ENCODE assay signal across 9 cellular contexts in the genomic region with DNA sequence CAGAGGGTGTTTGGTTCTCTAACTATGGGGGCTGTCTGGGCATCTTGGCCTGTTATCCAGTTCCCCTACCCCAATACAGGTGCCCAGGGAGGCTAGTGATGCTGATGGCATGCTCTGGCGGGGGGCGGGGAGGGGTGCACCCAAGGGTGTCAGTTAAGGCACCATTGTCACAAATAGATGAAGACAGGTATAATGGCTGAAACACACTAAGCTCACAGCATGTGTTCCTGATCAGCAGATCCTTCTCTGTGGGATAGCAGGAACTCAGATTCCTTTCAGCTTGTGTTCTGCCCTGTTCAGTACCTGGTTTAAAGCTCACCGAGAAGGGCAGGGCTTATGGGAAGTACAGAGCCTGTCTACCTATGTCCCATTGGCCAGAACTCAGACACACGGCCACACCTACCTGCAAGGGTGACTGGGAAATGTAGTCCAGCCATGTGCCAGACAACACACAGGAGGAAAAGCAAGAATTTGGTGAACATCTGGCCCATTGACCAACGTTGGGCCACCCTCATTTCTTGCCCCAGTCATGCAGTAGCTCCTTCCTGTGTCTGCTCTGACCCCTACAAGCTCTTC. TPM values are rescaled to one million over a fixed set of nuclear protein-coding genes. Genes with fewer than 3 reads are reported as not detected.
DNase-seq lines count a peak whose midpoint lies in the region; ATAC-seq and TF ChIP-seq lines count a peak whose summit lies in the region.
"Had no signal": no experiment of that assay in that cellular context is flagged by ENCODE, and none has a peak within 500 bp of the region (broad histone marks: within the 10 kb centered on the region; RNA-seq: fewer than 3 reads in every experiment).

No MANE protein-coding gene starts in this region.

- peaks cover 27% of the 10 kb centered on the region for H3K27me3 Mint-ChIP-seq in endodermal cell (ENCODE audit: insufficient read depth)

- H3K9ac ChIP-seq in endodermal cell (ENCODE audit: extremely low read depth, low read length, poor library complexity, severe bottlenecking), result no peak overlapping the region
- H3K9ac ChIP-seq: BLaER1 treated with 17β-estradiol and CSF1 and Interleukin-3, amounts not matched to agents 10 nM and 100 nM had no signal

- no peak for DNase-seq in activated CD4-positive, CD25-positive, alpha-beta regulatory T cell (lab: John Stamatoyannopoulos, UW)
- DNase-seq in RWPE1 (ENCODE audit: low spot score), result peak; percentile 71
- peak; percentile 91 for DNase-seq in endodermal cell
- peak; percentile 9 for DNase-seq in stimulated activated CD4-positive, alpha-beta T cell treated with anti-CD3 and anti-CD28 coated beads, Interleukin-4, amount 100 ng/mL, for 24 hours
- no peak for DNase-seq in foreskin melanocyte

- H3K27ac Mint-ChIP-seq in endodermal cell, result no peak overlapping the region

- peaks cover 19% of the 10 kb centered on the region for H3K4me1 Mint-ChIP-seq in endodermal cell

- CTCF ChIA-PET in RWPE1 (lab: Yijun Ruan, JAX), result no interaction called here

- H3K4me3 ChIP-seq in endodermal cell (ENCODE audit: low read length), result no peak overlapping the region
- H3K4me3 ChIP-seq: BLaER1 treated with 17β-estradiol and CSF1 and Interleukin-3, amounts not matched to agents 10 nM and 100 nM had no signal

- H3K36me3 ChIP-seq in endodermal cell (ENCODE audit: control insufficient read depth, insufficient read depth, low read length), result no peaks in the 10 kb centered on the region
- H3K36me3 ChIP-seq: BLaER1 treated with 17β-estradiol and CSF1 and Interleukin-3, amounts not matched to agents 10 nM and 100 nM had no signal

- H3K4me3 Mint-ChIP-seq in endodermal cell, result no peak overlapping the region

- TF ChIP-seq CTCF in RWPE1 (conservative IDR thresholded peaks at IDR 0.05; ENCODE audit: low read depth) (no peak), endodermal cell (conservative IDR thresholded peaks at IDR 0.05) (no peak)

- no peaks in the 10 kb centered on the region for H3K36me3 Mint-ChIP-seq in endodermal cell (ENCODE audit: low read depth)

- POLR2A ChIA-PET in RWPE1 (lab: Yijun Ruan, JAX; ENCODE audit: low non-redundant PET), result no interaction called here

- no peaks in the 10 kb centered on the region for H3K9me3 Mint-ChIP-seq in endodermal cell

- H3K4me1 ChIP-seq in endodermal cell (ENCODE audit: control insufficient read depth, insufficient read depth, low read length), result peaks cover 2% of the 10 kb centered on the region
- H3K4me1 ChIP-seq: BLaER1 treated with 17β-estradiol and CSF1 and Interleukin-3, amounts not matched to agents 10 nM and 100 nM had no signal

- no peak overlapping the region for H3K27ac ChIP-seq in RWPE1
- no peak overlapping the region for H3K27ac ChIP-seq in endodermal cell (ENCODE audit: low read depth, low read length)
- H3K27ac ChIP-seq: BLaER1 treated with 17β-estradiol and CSF1 and Interleukin-3, amounts not matched to agents 10 nM and 100 nM had no signal

- ATAC-seq in activated CD4-positive, CD25-positive, alpha-beta regulatory T cell treated with anti-CD3 and anti-CD28 coated beads, Interleukin-2, amount 50 U/mL, for 24 hours, result peak; percentile 68 to 82
- ATAC-seq in HG03442 (IDR thresholded peaks at IDR 0.05; ENCODE audit: unreplicated experiment) (peak; percentile 70), GM18909 (IDR thresholded peaks at IDR 0.05; ENCODE audit: poor library complexity, unreplicated experiment) (no peak)

- H3K9me3 ChIP-seq in endodermal cell (ENCODE audit: control insufficient read depth, low read length), result no peaks in the 10 kb centered on the region
- H3K9me3 ChIP-seq: BLaER1 treated with 17β-estradiol and CSF1 and Interleukin-3, amounts not matched to agents 10 nM and 100 nM had no signal

- whole genome bisulfite sequencing in endodermal cell (ENCODE audit: insufficient coverage in 1 of 2, insufficient read length in 1 of 2), 2 experiments, result 40 to 61% methylated on average over 3 to 5 of the region's 5 CpGs

- peaks cover 24% of the 10 kb centered on the region for H3K27me3 ChIP-seq in endodermal cell (ENCODE audit: control insufficient read depth, insufficient read depth, low read length, poor library complexity, severe bottlenecking)
- H3K27me3 ChIP-seq: BLaER1 treated with 17β-estradiol and CSF1 and Interleukin-3, amounts not matched to agents 10 nM and 100 nM had no signal

RNA-seq across cellular contexts. Expression of gene RSPO4, which starts 3.4 kb away (rescaled TPM):
- total RNA-seq in endodermal cell, result 1 to 10 TPM; 3.8 to 7.6 TPM
- 2.0 TPM for polyA plus RNA-seq in endodermal cell (2013, experiment 1 of 2)
- 1.8 TPM for polyA plus RNA-seq in endodermal cell (2013, experiment 2 of 2)

Comparison
In these comparisons a context has a peak if more than half of its experiments do, and no peak if none do; other contexts are left out.
1. DNase-seq: peak in RWPE1 (single experiment), endodermal cell (single experiment) and stimulated activated CD4-positive, alpha-beta T cell treated with anti-CD3 and anti-CD28 coated beads, Interleukin-4, amount 100 ng/mL, for 24 hours (single experiment); none in activated CD4-positive, CD25-positive, alpha-beta regulatory T cell (0 of 4) and foreskin melanocyte (single experiment).